ENCODE assay signal across 8 cellular contexts in the genomic region with DNA sequence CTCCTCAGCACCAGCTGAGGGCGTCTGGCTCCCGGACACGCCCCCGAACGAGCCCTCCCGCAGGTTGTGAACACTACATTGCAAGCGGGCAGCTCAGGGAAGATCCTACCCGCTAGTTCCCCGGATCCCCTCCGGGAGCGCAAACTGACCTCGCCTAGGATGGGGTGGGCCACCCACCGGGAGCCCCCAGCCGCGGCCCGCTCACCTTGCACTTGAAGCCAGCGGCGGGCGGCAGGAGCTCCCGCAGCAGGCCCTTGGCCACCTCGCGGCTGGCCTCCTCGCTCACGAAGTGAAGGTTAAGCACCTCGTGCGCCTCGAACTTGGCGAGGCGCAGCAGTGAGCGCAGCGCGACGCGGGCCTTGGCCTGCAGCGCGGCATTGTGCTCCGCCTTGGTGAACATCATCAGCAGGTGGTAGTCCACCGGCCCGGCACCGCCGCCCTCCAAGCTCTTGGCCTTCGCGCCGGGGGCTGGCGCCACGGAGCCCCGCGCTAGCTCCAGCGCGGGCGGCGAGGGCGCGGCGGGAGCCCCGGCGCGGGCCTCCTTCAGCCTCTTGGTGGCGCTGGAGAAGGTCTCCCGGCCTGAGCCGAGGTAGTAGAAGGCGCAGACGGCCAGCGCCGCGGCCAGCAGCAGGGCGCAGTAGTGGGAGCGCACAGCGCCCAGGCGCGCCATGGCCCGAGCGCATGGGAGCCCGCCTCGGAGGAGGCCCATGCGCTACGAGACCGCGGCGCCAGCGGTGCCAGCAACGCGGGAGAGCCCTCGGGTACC. TPM values are rescaled to one million over a fixed set of nuclear protein-coding genes. Genes with fewer than 3 reads are reported as not detected.
DNase-seq lines count a peak whose midpoint lies in the region; ATAC-seq and TF ChIP-seq lines count a peak whose summit lies in the region.

No MANE protein-coding gene starts in this region.

- H3K36me3 Mint-ChIP-seq in activated naive CD8-positive, alpha-beta T cell treated with anti-CD3 and anti-CD28 coated beads, Interleukin-2, amount 10 ng/mL, durations not matched to agents 7 days and 5 days: peaks cover 2% of the 10 kb centered on the region

- H3K9me3 ChIP-seq in PC-9 (ENCODE audit: insufficient read depth, low read depth): no peaks in the 10 kb centered on the region

- H3K27me3 Mint-ChIP-seq in activated naive CD8-positive, alpha-beta T cell treated with anti-CD3 and anti-CD28 coated beads, Interleukin-2, amount 10 ng/mL, durations not matched to agents 7 days and 5 days: no peaks in the 10 kb centered on the region

- H3F3A ChIP-seq in PC-9 (ENCODE audit: insufficient read depth, low read depth): peaks cover 12% of the 10 kb centered on the region

- TF ChIP-seq CTCF in PC-9 (conservative IDR thresholded peaks at IDR 0.05): peak; percentile 34

- H2AFZ ChIP-seq in PC-9: peak overlapping the region; percentile 98

- ATAC-seq in GM21619 (IDR thresholded peaks at IDR 0.05; ENCODE audit: unreplicated experiment) (peak; percentile 65), left ventricle myocardium superior (peak; percentile 82)
- peak; percentile 68 for ATAC-seq in activated naive CD8-positive, alpha-beta T cell treated with anti-CD3 and anti-CD28 coated beads, Interleukin-2, amount 10 ng/mL, durations not matched to agents 7 days and 5 days (ENCODE audit: low read depth)

- no peaks in the 10 kb centered on the region for H4K20me1 ChIP-seq in PC-9 (ENCODE audit: insufficient read depth)

- H3K27me3 ChIP-seq in PC-9 (ENCODE audit: insufficient read depth, low read depth) (no peaks in the 10 kb centered on the region), rectal smooth muscle tissue (ENCODE audit: control insufficient read depth, insufficient read depth, low read length) (no peaks in the 10 kb centered on the region)

- H3K27ac ChIP-seq in PC-9 (no peak overlapping the region), rectal smooth muscle tissue (ENCODE audit: low read depth, low read length) (peak overlapping the region; percentile 80)

- BruUV-seq in PC-9 (replicated peaks; lab: Mats Ljungman, UMichigan): no TSS peak

- POLR2A ChIA-PET in PC-9 (lab: Charles Lee; ENCODE audit: unreplicated experiment): interaction anchor here (0.5 to 0.8 kb wide), 13 partner anchors 22 to 1135 kb away, joined by 3 to 7 read pairs (median 4); partner anchors contain the start of gene LRRC15
- POLR2A ChIA-PET in activated naive CD8-positive, alpha-beta T cell treated with anti-CD3 and anti-CD28 coated beads, Interleukin-2, amount 10 ng/mL, durations not matched to agents 7 days and 5 days (lab: Charles Lee): interaction anchor here (0.7 to 2.3 kb wide), 13 partner anchors 8 to 599 kb away, joined by 3 to 20 read pairs (median 4); partner anchors contain the start of genes LSG1 and PPP1R2

- DNase-seq in GF-D8 (lab: John Stamatoyannopoulos, UW): peak; percentile 33
- DNase-seq in HuH-7 (ENCODE audit: low spot score): peak; percentile 73
- DNase-seq in PC-9: peak; percentile 59 to 85
- DNase-seq in activated naive CD8-positive, alpha-beta T cell treated with anti-CD3 and anti-CD28 coated beads, Interleukin-2, amount 10 ng/mL, durations not matched to agents 7 days and 5 days: no peak
- peak; percentile 57 for DNase-seq in left ventricle myocardium superior
- no peak for DNase-seq in mesenteric fat pad (ENCODE audit: low spot score)

- H3K4me1 ChIP-seq in PC-9 (replicated peaks; ENCODE audit: insufficient read depth) (peaks cover 18% of the 10 kb centered on the region), rectal smooth muscle tissue (ENCODE audit: control insufficient read depth, insufficient read depth, low read length) (peaks cover 20% of the 10 kb centered on the region)

- intact Hi-C loops in PC-9 (cut with micrococcal nuclease; ENCODE audit: unreplicated experiment): loop anchor here (1.0 to 2.0 kb wide), 5 partner anchors 172 to 588 kb away; no protein-coding TSS in a partner anchor
- intact Hi-C loops in left ventricle myocardium superior (cut with micrococcal nuclease): no loop called here

- peak overlapping the region; percentile 77 for H3K27ac Mint-ChIP-seq in activated naive CD8-positive, alpha-beta T cell treated with anti-CD3 and anti-CD28 coated beads, Interleukin-2, amount 10 ng/mL, durations not matched to agents 7 days and 5 days

- H3K4me2 ChIP-seq in PC-9: peak overlapping the region; percentile 83

- no peaks in the 10 kb centered on the region for H3K9me2 ChIP-seq in PC-9 (ENCODE audit: insufficient read depth)

- no peaks in the 10 kb centered on the region for H3K9me3 Mint-ChIP-seq in activated naive CD8-positive, alpha-beta T cell treated with anti-CD3 and anti-CD28 coated beads, Interleukin-2, amount 10 ng/mL, durations not matched to agents 7 days and 5 days

- H3K9ac ChIP-seq in rectal smooth muscle tissue (ENCODE audit: low read length): peak overlapping the region; percentile 62

- H3K36me3 ChIP-seq in PC-9 (ENCODE audit: low read depth) (no peaks in the 10 kb centered on the region), rectal smooth muscle tissue (ENCODE audit: control insufficient read depth, insufficient read depth, low read length) (no peaks in the 10 kb centered on the region)

- CTCF ChIA-PET in PC-9 (lab: Charles Lee): interaction anchor here (0.5 to 3.8 kb wide), 30 partner anchors 10 to 644 kb away, joined by 3 to 27 read pairs (median 4); partner anchors contain the start of genes ACAP2, LSG1 and PPP1R2

- H3K4me1 Mint-ChIP-seq in activated naive CD8-positive, alpha-beta T cell treated with anti-CD3 and anti-CD28 coated beads, Interleukin-2, amount 10 ng/mL, durations not matched to agents 7 days and 5 days: peaks cover 20% of the 10 kb centered on the region

- H3K4me3 ChIP-seq in PC-9 (peak overlapping the region; percentile 89), rectal smooth muscle tissue (ENCODE audit: low read length) (peak overlapping the region; percentile 87)

- H3K4me3 Mint-ChIP-seq in activated naive CD8-positive, alpha-beta T cell treated with anti-CD3 and anti-CD28 coated beads, Interleukin-2, amount 10 ng/mL, durations not matched to agents 7 days and 5 days: peak overlapping the region; percentile 90

- peaks cover 7% of the 10 kb centered on the region; the same call in 1 of the 2 replicates for H3K79me2 ChIP-seq in PC-9 (ENCODE audit: low read depth)

RNA-seq across cellular contexts. Expression of gene XXYLT1, which starts 0.4 kb away (rescaled TPM):
- total RNA-seq in PC-9 (2021) (13.3 and 14.6 TPM in 2 replicates), left ventricle myocardium superior (2.1 TPM), mesenteric fat pad (17.0 TPM)
- 1 to 10 TPM; 6.8 to 8.3 TPM for total RNA-seq in activated naive CD8-positive, alpha-beta T cell treated with anti-CD3 and anti-CD28 coated beads, Interleukin-2, amount 10 ng/mL, durations not matched to agents 7 days and 5 days

Comparison
In these comparisons a context has a peak if more than half of its experiments do, and no peak if none do; other contexts are left out.
1. DNase-seq: peak in GF-D8 (single experiment), HuH-7 (single experiment), PC-9 (2 of 2) and left ventricle myocardium superior (single experiment); none in activated naive CD8-positive, alpha-beta T cell treated with anti-CD3 and anti-CD28 coated beads, Interleukin-2, amount 10 ng/mL, durations not matched to agents 7 days and 5 days (single experiment) and mesenteric fat pad (single experiment).
2. Peak in every context shown above with its lines, with median percentiles within 50 percentile points of each other: ATAC-seq.